Comparison of ENCODE assay signal across 8 cellular contexts in genomic region chr1:24390924-24391782, GRCh38. TPM values are rescaled to one million over a fixed set of nuclear protein-coding genes. Genes with fewer than 3 reads are reported as not detected.
A peak's percentile ranks its signal among the peaks of the same experiment; 100 is the strongest.
DNase-seq lines count a peak whose midpoint lies in the region; ATAC-seq and TF ChIP-seq lines count a peak whose summit lies in the region.

No MANE protein-coding gene starts in this region.

- peak; percentile 57 for ATAC-seq in HG03139 (IDR thresholded peaks at IDR 0.05; ENCODE audit: unreplicated experiment)
- peak; percentile 83 for ATAC-seq in activated CD8-positive, alpha-beta T cell treated with anti-CD3 and anti-CD28 coated beads, Interleukin-2, amount 10 ng/mL, durations not matched to agents 7 days and 5 days
- ATAC-seq in lung (ENCODE audit: insufficient read depth, low FRiP score): peak; percentile 91
- no peak for ATAC-seq in GM18870 (IDR thresholded peaks at IDR 0.05; ENCODE audit: unreplicated experiment)

- H3K27me3 Mint-ChIP-seq in activated CD8-positive, alpha-beta T cell treated with anti-CD3 and anti-CD28 coated beads, Interleukin-2, amount 10 ng/mL, durations not matched to agents 7 days and 5 days (ENCODE audit: low read depth): no peaks in the 10 kb centered on the region

- no peaks in the 10 kb centered on the region for H3K36me3 ChIP-seq in lung (ENCODE audit: control insufficient read depth in 2 of 2, insufficient read depth in 2 of 2, low read length in 2 of 2)

- H3K4me3 Mint-ChIP-seq in activated CD8-positive, alpha-beta T cell treated with anti-CD3 and anti-CD28 coated beads, Interleukin-2, amount 10 ng/mL, durations not matched to agents 7 days and 5 days: peak overlapping the region; percentile 67

- peak overlapping the region; percentile 87 for H3K27ac Mint-ChIP-seq in activated CD8-positive, alpha-beta T cell treated with anti-CD3 and anti-CD28 coated beads, Interleukin-2, amount 10 ng/mL, durations not matched to agents 7 days and 5 days

- DNase-seq in EL: peak; percentile 82
- DNase-seq in NCI-H82 treated with DMSO at 0.1 percent for 48 hours (lab: John Stamatoyannopoulos, UW; ENCODE audit: unreplicated experiment): peak; percentile 71
- peak; percentile 78 for DNase-seq in activated CD8-positive, alpha-beta T cell treated with anti-CD3 and anti-CD28 coated beads, Interleukin-2, amount 10 ng/mL, durations not matched to agents 7 days and 5 days
- DNase-seq in ecto neural progenitor cell (ENCODE audit: low spot score): peak; percentile 78
- peak; percentile 75 for DNase-seq in lung (ENCODE audit: low spot score)
- DNase-seq in stimulated activated CD8-positive, alpha-beta memory T cell treated with anti-CD3 and anti-CD28 coated beads, Interleukin-12 subunit alpha, Interleukin-12 subunit beta, amount 100 ng/mL, for 4 hours (ENCODE audit: low read depth): peak; percentile 45

- H3K9me3 Mint-ChIP-seq in activated CD8-positive, alpha-beta T cell treated with anti-CD3 and anti-CD28 coated beads, Interleukin-2, amount 10 ng/mL, durations not matched to agents 7 days and 5 days (ENCODE audit: insufficient read depth): no peaks in the 10 kb centered on the region

- H3K27ac ChIP-seq in lung (ENCODE audit: low read depth in 1 of 2, low read length in 1 of 2): peak overlapping the region in 1 of 2 donors; percentile 22

- no peaks in the 10 kb centered on the region for H3K27me3 ChIP-seq in lung (ENCODE audit: control insufficient read depth, insufficient read depth)

- POLR2A ChIA-PET in activated CD8-positive, alpha-beta T cell treated with anti-CD3 and anti-CD28 coated beads, Interleukin-2, amount 10 ng/mL, durations not matched to agents 7 days and 5 days (lab: Charles Lee): interaction anchor here (1.3 to 3.6 kb wide), 3 partner anchors 190 to 201 kb away, joined by 5 to 18 read pairs (median 5); no protein-coding TSS in a partner anchor

- no peak overlapping the region for H3K4me3 ChIP-seq in lung

- H3K9me3 ChIP-seq in lung (ENCODE audit: control insufficient read depth in 2 of 2, insufficient read depth in 1 of 2, low read length in 1 of 2): no peaks in the 10 kb centered on the region

- peaks cover 4% of the 10 kb centered on the region for H3K36me3 Mint-ChIP-seq in activated CD8-positive, alpha-beta T cell treated with anti-CD3 and anti-CD28 coated beads, Interleukin-2, amount 10 ng/mL, durations not matched to agents 7 days and 5 days (ENCODE audit: low read depth)

- 11 to 12% methylated on average over 12 of the region's 12 CpGs for WGBS in lung, 2 donors

- H3K4me1 ChIP-seq in lung (ENCODE audit: control insufficient read depth in 2 of 2, insufficient read depth in 2 of 2, low read length in 2 of 2): peaks cover 0 to 16% of the 10 kb centered on the region in 2 donors

- CTCF ChIA-PET in activated CD8-positive, alpha-beta T cell treated with anti-CD3 and anti-CD28 coated beads, Interleukin-2, amount 10 ng/mL, durations not matched to agents 7 days and 5 days (lab: Charles Lee): interaction anchor here (0.7 to 6.2 kb wide), 70 partner anchors 11 to 619 kb away, joined by 3 to 375 read pairs (median 4); partner anchors contain the start of genes GRHL3, IFNLR1, NIPAL3 and RCAN3

- peak; percentile 96 for TF ChIP-seq CTCF in lung (IDR thresholded peaks at IDR 0.05; ENCODE audit: control extremely low read depth, extremely low read depth)

- H3K4me1 Mint-ChIP-seq in activated CD8-positive, alpha-beta T cell treated with anti-CD3 and anti-CD28 coated beads, Interleukin-2, amount 10 ng/mL, durations not matched to agents 7 days and 5 days (ENCODE audit: low read depth): peaks cover 30% of the 10 kb centered on the region

RNA-seq across cellular contexts. Expression of gene STPG1, which starts 22.4 kb away (rescaled TPM):
- 1 to 10 TPM; 8.0 to 9.9 TPM for total RNA-seq in activated CD8-positive, alpha-beta T cell treated with anti-CD3 and anti-CD28 coated beads, Interleukin-2, amount 10 ng/mL, durations not matched to agents 7 days and 5 days
- total RNA-seq in lung: 10 to 100 TPM in 1 of 2 donors, 1 to 10 TPM in 1; 10.0 to 13.5 TPM
- 1 to 10 TPM; 6.7 to 9.5 TPM for polyA plus RNA-seq in lung

RNA-seq across cellular contexts. Expression of gene NIPAL3, which starts 24.4 kb away (rescaled TPM):
- total RNA-seq in activated CD8-positive, alpha-beta T cell treated with anti-CD3 and anti-CD28 coated beads, Interleukin-2, amount 10 ng/mL, durations not matched to agents 7 days and 5 days: 10 to 100 TPM; 43.4 to 46.9 TPM
- total RNA-seq in lung: 10 to 100 TPM; 25.7 to 31.8 TPM
- 10 to 100 TPM; 11.9 to 14.0 TPM for polyA plus RNA-seq in lung
